ENCODE assay signal across 7 cellular contexts in the genomic region with DNA sequence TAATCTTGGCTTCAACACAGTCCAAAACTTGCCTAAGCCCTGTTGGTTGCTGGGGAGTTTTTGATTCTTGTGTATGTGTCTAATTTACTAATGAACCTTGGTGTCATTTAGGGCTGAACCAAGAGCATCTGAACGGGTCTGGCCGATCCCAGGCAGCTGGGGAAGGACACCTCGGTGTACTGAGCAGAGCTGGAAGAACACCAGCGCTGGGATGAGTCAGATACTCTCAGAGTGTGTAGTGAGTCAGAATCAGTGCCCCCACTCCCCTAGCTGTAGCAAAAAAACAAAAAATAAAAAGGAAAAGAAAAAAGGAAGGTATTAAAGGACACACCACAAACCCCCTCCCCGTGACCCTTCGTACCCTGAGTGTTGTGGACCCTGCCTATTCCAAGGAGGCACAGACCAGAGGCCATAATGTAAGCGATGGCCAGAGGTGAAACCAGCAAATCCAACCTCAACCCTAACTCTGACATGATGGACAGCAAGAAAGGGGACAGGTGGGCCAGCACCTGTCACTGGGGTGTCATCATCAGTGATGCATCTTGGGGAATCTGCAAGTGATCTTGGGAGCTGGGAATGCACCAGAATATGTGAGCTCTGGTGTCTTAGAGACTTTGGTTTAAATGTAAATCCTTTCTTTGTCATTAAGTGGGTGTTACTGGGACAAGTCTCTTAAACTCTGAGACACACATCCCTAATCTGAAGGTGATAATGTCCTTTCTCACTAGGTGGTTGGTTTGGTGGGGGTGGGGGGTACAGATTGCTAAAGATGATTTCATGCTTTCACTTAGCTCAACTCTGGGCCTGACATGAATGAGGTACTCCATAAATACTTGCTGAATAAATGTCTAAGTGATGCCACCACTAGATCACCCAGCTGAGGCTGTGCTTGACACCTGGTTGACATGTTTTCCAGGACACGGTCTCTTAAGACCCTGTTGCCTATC. TPM values are rescaled to one million over a fixed set of nuclear protein-coding genes. Genes with fewer than 3 reads are reported as not detected.
DNase-seq lines count a peak whose midpoint lies in the region; ATAC-seq lines count a peak whose summit lies in the region.

No MANE protein-coding gene starts in this region.

- H3K27ac ChIP-seq in right cardiac atrium (ENCODE audit: low read length): no peak overlapping the region

- H3K4me3 ChIP-seq in right cardiac atrium (ENCODE audit: low read length): no peak overlapping the region

- intact Hi-C loops in right cardiac atrium (cut with DNase I): no loop called here

- peak; percentile 91 to 95 for ATAC-seq in right cardiac atrium
- ATAC-seq in stimulated activated naive CD8-positive, alpha-beta T cell treated with anti-CD3 and anti-CD28 coated beads, Interleukin-15, Interleukin-2, amounts not matched to agents 100 U/mL and 50 U/mL, for 24 hours: peak; percentile 91
- ATAC-seq in GM19035 (IDR thresholded peaks at IDR 0.05; ENCODE audit: unreplicated experiment): no peak
- ATAC-seq in GM19397 (IDR thresholded peaks at IDR 0.05; ENCODE audit: unreplicated experiment): no peak

- H3K9me3 ChIP-seq in right cardiac atrium (ENCODE audit: control insufficient read depth, low read length): no peaks in the 10 kb centered on the region

- WGBS in right cardiac atrium: 65% methylated on average over 8 of the region's 8 CpGs

- H3K4me1 ChIP-seq in right cardiac atrium (ENCODE audit: control insufficient read depth, insufficient read depth, low read length): peaks cover 2% of the 10 kb centered on the region

- DNase-seq in HT1080 (ENCODE audit: low read depth) (peak; percentile 81), right cardiac atrium (peak; percentile 67 to 86 (median 79)), NCI-H1417 treated with DMSO at 0.1 percent for 48 hours (lab: John Stamatoyannopoulos, UW) (no peak)
- peak; percentile 17 for DNase-seq in activated naive CD4-positive, alpha-beta T cell treated with anti-CD3 and anti-CD28 coated beads, Interleukin-2, amount 50 U/mL, for 16 hours
- DNase-seq in stimulated activated naive CD8-positive, alpha-beta T cell treated with anti-CD3 and anti-CD28 coated beads, Interleukin-15, Interleukin-2, amounts not matched to agents 100 U/mL and 50 U/mL, for 24 hours: peak; percentile 21

- H3K27me3 ChIP-seq in right cardiac atrium (ENCODE audit: control insufficient read depth, insufficient read depth): no peaks in the 10 kb centered on the region

RNA-seq across cellular contexts. Expression of gene NCOA1, which starts 34.2 kb away (rescaled TPM):
- 7.5 and 10.4 TPM in 2 replicates for total RNA-seq in HT1080 (2014; rRNA removed; shearing (Covaris generic))
- 6.3 and 7.8 TPM in 2 replicates for polyA plus RNA-seq in HT1080 (2015; cell fraction: cytosol; rRNA removed)
- 6.7 and 8.1 TPM in 2 replicates for polyA plus RNA-seq in HT1080 (2015; cell fraction: nucleus; rRNA removed)
- total RNA-seq in right cardiac atrium: 10 to 100 TPM; 31.8 to 37.1 (median 35.2) TPM
- 11.8 TPM for polyA plus RNA-seq in right cardiac atrium

Comparison
In these comparisons a context has a peak if more than half of its experiments do, and no peak if none do; other contexts are left out.
1. ATAC-seq: peak in right cardiac atrium (2 of 2) and stimulated activated naive CD8-positive, alpha-beta T cell treated with anti-CD3 and anti-CD28 coated beads, Interleukin-15, Interleukin-2, amounts not matched to agents 100 U/mL and 50 U/mL, for 24 hours (single experiment); none in GM19035 (single experiment) and GM19397 (single experiment).